Comparison of ENCODE assay signal across 16 cellular contexts in genomic region chr13:23434431-23434830, GRCh38.
"Had no signal": no experiment of that assay in that cellular context is flagged by ENCODE, and none has a peak within 500 bp of the region (broad histone marks: within the 10 kb centered on the region; RNA-seq: fewer than 3 reads in every experiment).

No MANE protein-coding gene starts in this region.

- H3K27me3 ChIP-seq: colonic mucosa, testis, upper lobe of right lung had no signal

- H3K36me3 ChIP-seq: colonic mucosa, lower lobe of right lung, spleen, stomach, upper lobe of right lung had no signal

- H3K4me3 ChIP-seq: colonic mucosa, lower lobe of right lung, upper lobe of right lung had no signal

- H3K36me3 Mint-ChIP-seq: T-cell had no signal

- H3K4me1 ChIP-seq: colonic mucosa, lower lobe of right lung, testis, upper lobe of right lung had no signal

- H3K9me3 Mint-ChIP-seq: activated T-helper 17 cell treated with anti-CD3 and anti-CD28 coated beads, Interleukin-2, amount 50 U/mL, for 72 hours; T-cell had no signal

- H3K27ac ChIP-seq: colonic mucosa, lower lobe of right lung, spleen, stomach, testis, upper lobe of right lung had no signal

- H3K9me3 ChIP-seq: colonic mucosa, lower lobe of right lung, spleen, stomach, testis, upper lobe of right lung had no signal

- H3K4me1 Mint-ChIP-seq: activated T-helper 17 cell treated with anti-CD3 and anti-CD28 coated beads, Interleukin-2, amount 50 U/mL, for 72 hours had no signal

- ATAC-seq: activated T-helper 17 cell treated with anti-CD3 and anti-CD28 coated beads, Interleukin-2, amount 50 U/mL, for 72 hours; left colon; lower lobe of right lung; T-cell; upper lobe of right lung had no signal

- H3K4me3 Mint-ChIP-seq: activated T-helper 17 cell treated with anti-CD3 and anti-CD28 coated beads, Interleukin-2, amount 50 U/mL, for 72 hours had no signal

- DNase-seq: activated CD4-positive, alpha-beta T cell treated with anti-CD3 and anti-CD28 coated beads, Interleukin-2, amount 50 U/mL, for 4 hours; activated CD4-positive, CD25-positive, alpha-beta regulatory T cell treated with anti-CD3 and anti-CD28 coated beads, Interleukin-2, amount 50 U/mL, for 72 hours; activated naive CD4-positive, alpha-beta T cell treated with Interleukin-2 at 50 U/mL for 16 hours; caudate nucleus; colonic mucosa; foreskin melanocyte; left colon; lower lobe of right lung; midbrain; spleen; stomach; T-cell; T-helper 9 cell; testis; upper lobe of right lung had no signal

- H3K27ac Mint-ChIP-seq: activated T-helper 17 cell treated with anti-CD3 and anti-CD28 coated beads, Interleukin-2, amount 50 U/mL, for 72 hours; T-cell had no signal
